Comparison of ENCODE assay signal across 24 cellular contexts in the genomic region with DNA sequence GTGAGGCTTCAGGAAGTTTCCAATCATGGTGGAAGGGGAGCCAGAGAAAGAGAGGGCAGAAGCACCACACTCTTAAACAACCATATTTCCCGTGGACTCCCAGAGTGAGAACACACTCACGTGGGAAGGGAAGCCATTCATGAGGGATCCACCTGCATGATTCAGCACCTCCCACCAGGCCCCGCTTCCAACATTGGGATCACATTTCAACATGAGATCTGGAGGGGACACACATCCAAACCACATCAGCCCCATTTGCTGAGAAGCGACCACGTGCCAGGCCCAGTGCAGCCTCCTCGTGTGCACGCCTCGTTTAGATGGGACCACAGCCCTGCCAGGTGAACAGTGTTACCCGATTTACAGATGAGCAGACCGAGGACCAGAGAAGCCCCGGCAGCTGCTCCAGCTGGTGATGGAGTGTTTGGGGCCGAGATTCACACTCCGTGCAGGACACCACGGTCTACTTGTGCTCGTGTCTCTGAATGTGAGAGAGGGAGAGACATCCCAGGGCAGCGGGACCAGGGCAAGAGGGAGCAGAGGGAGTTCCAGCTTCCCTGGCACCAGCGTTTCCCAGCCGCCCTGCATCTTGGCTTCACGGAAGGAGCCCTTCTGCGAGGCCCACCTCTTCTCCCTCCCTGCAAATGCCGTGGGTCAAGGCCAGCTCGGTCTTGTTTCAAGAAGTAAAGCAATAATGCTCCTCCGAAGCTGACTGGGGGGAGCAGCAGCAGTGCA.
A peak's percentile ranks its signal among the peaks of the same experiment; 100 is the strongest.
DNase-seq lines count a peak whose midpoint lies in the region; ATAC-seq and TF ChIP-seq lines count a peak whose summit lies in the region.
"Had no signal": no experiment of that assay in that cellular context is flagged by ENCODE, and none has a peak within 500 bp of the region (broad histone marks: within the 10 kb centered on the region; RNA-seq: fewer than 3 reads in every experiment).

No MANE protein-coding gene starts in this region.

- H3K4me1 Mint-ChIP-seq in activated CD8-positive, alpha-beta memory T cell treated with anti-CD3 and anti-CD28 coated beads, Interleukin-2, amount 10 ng/mL, durations not matched to agents 7 days and 5 days = no peaks in the 10 kb centered on the region
- H3K4me1 Mint-ChIP-seq in natural killer cell treated with Interleukin-12 subunit alpha and Interleukin-12 subunit beta and Interleukin-15 and Interleukin-18, amount 100 ng/mL, for 72 hours (ENCODE audit: low read depth in 2 of 2) = no peaks in the 10 kb centered on the region
- no peaks in the 10 kb centered on the region for H3K4me1 Mint-ChIP-seq in natural killer cell
- peaks cover 22% of the 10 kb centered on the region for H3K4me1 Mint-ChIP-seq in nephron progenitor cell
- H3K4me1 Mint-ChIP-seq: CD4-positive, alpha-beta memory T cell had no signal

- no peaks in the 10 kb centered on the region for H3K27me3 Mint-ChIP-seq in activated CD8-positive, alpha-beta memory T cell treated with anti-CD3 and anti-CD28 coated beads, Interleukin-2, amount 10 ng/mL, durations not matched to agents 7 days and 5 days
- peaks cover 0 to 2% of the 10 kb centered on the region in 2 donors for H3K27me3 Mint-ChIP-seq in natural killer cell treated with Interleukin-12 subunit alpha and Interleukin-12 subunit beta and Interleukin-15 and Interleukin-18, amount 100 ng/mL, for 72 hours
- peaks cover 0 to 3% of the 10 kb centered on the region in 2 donors for H3K27me3 Mint-ChIP-seq in natural killer cell (ENCODE audit: low read depth in 2 of 2)
- H3K27me3 Mint-ChIP-seq in nephron progenitor cell (ENCODE audit: low read depth, poor library complexity) = no peaks in the 10 kb centered on the region
- H3K27me3 Mint-ChIP-seq: CD4-positive, alpha-beta memory T cell had no signal

- peaks cover 0 to 3% (median 0%) of the 10 kb centered on the region in 3 experiments for H3K27me3 ChIP-seq in neuronal stem cell (ENCODE audit: control insufficient read depth in 3 of 3, insufficient read depth in 3 of 3, low read depth in 1 of 3, low read length in 3 of 3)
- H3K27me3 ChIP-seq: BLaER1 treated with 17β-estradiol and CSF1 and Interleukin-3, amounts not matched to agents 10 nM and 100 nM; MG63 had no signal

- intact Hi-C loops in natural killer cell (cut with micrococcal nuclease) = no loop called here

- no peak overlapping the region for H3K9ac ChIP-seq in neuronal stem cell (ENCODE audit: low read depth, low read length, poor library complexity)
- H3K9ac ChIP-seq: BLaER1 treated with 17β-estradiol and CSF1 and Interleukin-3, amounts not matched to agents 10 nM and 100 nM had no signal

- peak; percentile 38 for DNase-seq in activated CD8-positive, alpha-beta memory T cell treated with anti-CD3 and anti-CD28 coated beads for 24 hours
- no peak for DNase-seq in activated CD8-positive, alpha-beta memory T cell treated with anti-CD3 and anti-CD28 coated beads, Interleukin-2, amount 10 ng/mL, durations not matched to agents 7 days and 5 days
- peak; percentile 44 for DNase-seq in natural killer cell treated with Interleukin-12 subunit alpha and Interleukin-12 subunit beta and Interleukin-15 and Interleukin-18, amount 100 ng/mL, for 72 hours (ENCODE audit: low spot score)
- DNase-seq in natural killer cell (no peak), neuronal stem cell (ENCODE audit: low spot score) (no peak), nephron progenitor cell (no peak), iPS-NIHi7 (ENCODE audit: extremely low spot score) (no peak)
- DNase-seq: ACHN; CD4-positive, alpha-beta memory T cell; DMS 273 treated with DMSO at 0.1 percent for 48 hours; DMS79 treated with DMSO at 0.1 percent for 48 hours; GOT3; MG63; NCI-H1417; NCI-H1694 treated with DMSO at 0.1 percent for 48 hours; NCI-H2081 treated with DMSO at 0.1 percent for 48 hours; NCI-H2171 treated with DMSO at 0.1 percent for 48 hours; NCI-H524 treated with DMSO at 0.1 percent for 48 hours; NCI-H82 had no signal

- H3K4me3 Mint-ChIP-seq in activated CD8-positive, alpha-beta memory T cell treated with anti-CD3 and anti-CD28 coated beads, Interleukin-2, amount 10 ng/mL, durations not matched to agents 7 days and 5 days = no peak overlapping the region
- no peak overlapping the region for H3K4me3 Mint-ChIP-seq in natural killer cell treated with Interleukin-12 subunit alpha and Interleukin-12 subunit beta and Interleukin-15 and Interleukin-18, amount 100 ng/mL, for 72 hours
- H3K4me3 Mint-ChIP-seq in natural killer cell = no peak overlapping the region
- H3K4me3 Mint-ChIP-seq in nephron progenitor cell = no peak overlapping the region
- H3K4me3 Mint-ChIP-seq: CD4-positive, alpha-beta memory T cell had no signal

- no peak overlapping the region for H3K27ac Mint-ChIP-seq in activated CD8-positive, alpha-beta memory T cell treated with anti-CD3 and anti-CD28 coated beads, Interleukin-2, amount 10 ng/mL, durations not matched to agents 7 days and 5 days
- H3K27ac Mint-ChIP-seq in natural killer cell treated with Interleukin-12 subunit alpha and Interleukin-12 subunit beta and Interleukin-15 and Interleukin-18, amount 100 ng/mL, for 72 hours = no peak overlapping the region
- no peak overlapping the region for H3K27ac Mint-ChIP-seq in natural killer cell
- no peak overlapping the region for H3K27ac Mint-ChIP-seq in nephron progenitor cell
- H3K27ac Mint-ChIP-seq: CD4-positive, alpha-beta memory T cell had no signal

- no CpG with 5 or more reads among the region's 23 CpGs for WGBS in neuronal stem cell (ENCODE audit: extremely low coverage in 2 of 2, insufficient read length in 2 of 2, insufficient replicate concordance in 1 of 2), 2 donors

- H2AFZ ChIP-seq in neuronal stem cell (ENCODE audit: low read length) = peak overlapping the region; percentile 24

- H3K9me3 ChIP-seq in neuronal stem cell (replicated peaks in 1 of 2; ENCODE audit: control insufficient read depth in 2 of 2, insufficient read depth in 1 of 2, low read depth in 1 of 2, low read length in 2 of 2) = no peaks in the 10 kb centered on the region
- H3K9me3 ChIP-seq: BLaER1 treated with 17β-estradiol and CSF1 and Interleukin-3, amounts not matched to agents 10 nM and 100 nM; Caco-2; MG63 had no signal

- H3K36me3 Mint-ChIP-seq in activated CD8-positive, alpha-beta memory T cell treated with anti-CD3 and anti-CD28 coated beads, Interleukin-2, amount 10 ng/mL, durations not matched to agents 7 days and 5 days = no peaks in the 10 kb centered on the region
- H3K36me3 Mint-ChIP-seq in natural killer cell treated with Interleukin-12 subunit alpha and Interleukin-12 subunit beta and Interleukin-15 and Interleukin-18, amount 100 ng/mL, for 72 hours = no peaks in the 10 kb centered on the region
- H3K36me3 Mint-ChIP-seq in natural killer cell = no peaks in the 10 kb centered on the region
- H3K36me3 Mint-ChIP-seq in nephron progenitor cell (ENCODE audit: low read depth) = no peaks in the 10 kb centered on the region
- H3K36me3 Mint-ChIP-seq: CD4-positive, alpha-beta memory T cell had no signal

- H3K36me3 ChIP-seq in neuronal stem cell (replicated peaks in 1 of 2; ENCODE audit: control insufficient read depth in 2 of 2, insufficient read depth in 2 of 2, low read length in 2 of 2) = no peaks in the 10 kb centered on the region
- H3K36me3 ChIP-seq: BLaER1 treated with 17β-estradiol and CSF1 and Interleukin-3, amounts not matched to agents 10 nM and 100 nM; MG63 had no signal

- H2BK5ac ChIP-seq in neuronal stem cell (ENCODE audit: low read length) = no peak overlapping the region

- CTCF ChIA-PET in activated CD8-positive, alpha-beta memory T cell treated with anti-CD3 and anti-CD28 coated beads, Interleukin-2, amount 10 ng/mL, durations not matched to agents 7 days and 5 days (lab: Charles Lee) = no interaction called here

- H2BK120ac ChIP-seq in neuronal stem cell (ENCODE audit: low read depth, low read length) = no peak overlapping the region

- peak overlapping the region; percentile 38 for H3K14ac ChIP-seq in neuronal stem cell (ENCODE audit: low read length)

- H3K4me2 ChIP-seq in neuronal stem cell (ENCODE audit: insufficient read depth, low read length, poor library complexity, severe bottlenecking) = no peak overlapping the region
- H3K4me2 ChIP-seq: BLaER1 treated with 17β-estradiol and CSF1 and Interleukin-3, amounts not matched to agents 10 nM and 100 nM had no signal

- no peak overlapping the region for H4K91ac ChIP-seq in neuronal stem cell (ENCODE audit: low read depth, low read length, poor library complexity)

- no peak overlapping the region for H2AK5ac ChIP-seq in neuronal stem cell (ENCODE audit: low read depth, low read length)

- TF ChIP-seq CTCF in natural killer cell (IDR thresholded peaks at IDR 0.05) = no peak
- no peak for TF ChIP-seq CTCF in nephron progenitor cell (IDR thresholded peaks at IDR 0.05)

- H4K8ac ChIP-seq in neuronal stem cell (ENCODE audit: low read depth, low read length) = no peak overlapping the region

- no peak overlapping the region for H3K4ac ChIP-seq in neuronal stem cell (ENCODE audit: low read length)

- H3K9me3 Mint-ChIP-seq in activated CD8-positive, alpha-beta memory T cell treated with anti-CD3 and anti-CD28 coated beads, Interleukin-2, amount 10 ng/mL, durations not matched to agents 7 days and 5 days (ENCODE audit: low read depth) = no peaks in the 10 kb centered on the region
- H3K9me3 Mint-ChIP-seq in natural killer cell treated with Interleukin-12 subunit alpha and Interleukin-12 subunit beta and Interleukin-15 and Interleukin-18, amount 100 ng/mL, for 72 hours = no peaks in the 10 kb centered on the region
- H3K9me3 Mint-ChIP-seq in natural killer cell (no peaks in the 10 kb centered on the region), nephron progenitor cell (no peaks in the 10 kb centered on the region)
- H3K9me3 Mint-ChIP-seq: CD4-positive, alpha-beta memory T cell had no signal

- no peak overlapping the region for H3K27ac ChIP-seq in neuronal stem cell (replicated peaks; ENCODE audit: low read length)
- H3K27ac ChIP-seq: 22Rv1; BLaER1 treated with 17β-estradiol and CSF1 and Interleukin-3, amounts not matched to agents 10 nM and 100 nM had no signal

- H3K4me3 ChIP-seq in neuronal stem cell (ENCODE audit: low read length in 2 of 2) = no peak overlapping the region
- H3K4me3 ChIP-seq: BLaER1 treated with 17β-estradiol and CSF1 and Interleukin-3, amounts not matched to agents 10 nM and 100 nM; MG63 had no signal

- H3K79me1 ChIP-seq in neuronal stem cell (ENCODE audit: low read depth, low read length) = no peaks in the 10 kb centered on the region

- no peak overlapping the region for H3K18ac ChIP-seq in neuronal stem cell (ENCODE audit: low read length)

- peaks cover 0 to 6% of the 10 kb centered on the region in 2 donors for H3K4me1 ChIP-seq in neuronal stem cell (ENCODE audit: control insufficient read depth in 2 of 2, insufficient read depth in 1 of 2, low read depth in 1 of 2, low read length in 2 of 2)
- H3K4me1 ChIP-seq: Caco-2 had no signal

- H2BK12ac ChIP-seq in neuronal stem cell (ENCODE audit: low read length) = no peak overlapping the region

- peak overlapping the region; percentile 39 for H2BK15ac ChIP-seq in neuronal stem cell (ENCODE audit: low read length)

- H3K23ac ChIP-seq in neuronal stem cell (ENCODE audit: low read depth, low read length, poor library complexity) = peak overlapping the region; percentile 39

- ATAC-seq in activated CD8-positive, alpha-beta memory T cell treated with anti-CD3 and anti-CD28 coated beads, Interleukin-2, amount 10 ng/mL, durations not matched to agents 7 days and 5 days = no peak
- ATAC-seq in natural killer cell treated with Interleukin-12 subunit alpha and Interleukin-12 subunit beta and Interleukin-15 and Interleukin-18, amount 100 ng/mL, for 72 hours = no peak
- ATAC-seq in natural killer cell (no peak), GM21529 (IDR thresholded peaks at IDR 0.05; ENCODE audit: unreplicated experiment) (no peak)
- ATAC-seq: Panc1 had no signal

Comparison
In these comparisons a context has a peak if more than half of its experiments do, and no peak if none do; other contexts are left out.
1. DNase-seq: peak in activated CD8-positive, alpha-beta memory T cell treated with anti-CD3 and anti-CD28 coated beads for 24 hours (single experiment) and natural killer cell treated with Interleukin-12 subunit alpha and Interleukin-12 subunit beta and Interleukin-15 and Interleukin-18, amount 100 ng/mL, for 72 hours (single experiment); none in activated CD8-positive, alpha-beta memory T cell treated with anti-CD3 and anti-CD28 coated beads, Interleukin-2, amount 10 ng/mL, durations not matched to agents 7 days and 5 days (single experiment), natural killer cell (single experiment), neuronal stem cell (single experiment), nephron progenitor cell (single experiment) and iPS-NIHi7 (single experiment).